ENCODE assay signal across 21 cellular contexts in genomic region chr1:37430074-37430985, GRCh38.
"Had no signal": no experiment of that assay in that cellular context is flagged by ENCODE, and none has a peak within 500 bp of the region (broad histone marks: within the 10 kb centered on the region; RNA-seq: fewer than 3 reads in every experiment).

No MANE protein-coding gene starts in this region.

- H3K27ac Mint-ChIP-seq: activated CD4-positive, alpha-beta memory T cell treated with anti-CD3 and anti-CD28 coated beads for 36 hours; activated CD4-positive, alpha-beta T cell treated with anti-CD3 and anti-CD28 coated beads, Interleukin-2, amount 10 ng/mL, durations not matched to agents 7 days and 5 days; activated naive CD8-positive, alpha-beta T cell; brain; T-cell had no signal

- H3K4me1 Mint-ChIP-seq: activated CD4-positive, alpha-beta T cell treated with anti-CD3 and anti-CD28 coated beads, Interleukin-2, amount 10 ng/mL, durations not matched to agents 7 days and 5 days; T-cell had no signal

- H3K27ac ChIP-seq: SK-N-MC had no signal

- H3K4me3 Mint-ChIP-seq: activated CD4-positive, alpha-beta memory T cell treated with anti-CD3 and anti-CD28 coated beads for 36 hours; activated CD4-positive, alpha-beta T cell treated with anti-CD3 and anti-CD28 coated beads, Interleukin-2, amount 10 ng/mL, durations not matched to agents 7 days and 5 days; activated naive CD8-positive, alpha-beta T cell; activated T-cell treated with anti-CD3 and anti-CD28 coated beads, Interleukin-2, amount 50 U/mL, for 4 hours; brain; T-cell had no signal

- DNase-seq: activated CD4-positive, alpha-beta memory T cell treated with anti-CD3 and anti-CD28 coated beads for 36 hours; activated CD4-positive, alpha-beta T cell treated with anti-CD3 and anti-CD28 coated beads, Interleukin-2, amount 10 ng/mL, durations not matched to agents 7 days and 5 days; activated CD4-positive, CD25-positive, alpha-beta regulatory T cell; activated CD8-positive, alpha-beta memory T cell treated with anti-CD3 and anti-CD28 coated beads for 24 hours; activated effector memory CD4-positive, alpha-beta T cell treated with anti-CD3 and anti-CD28 coated beads, Interleukin-2, amount 50 U/mL, for 16 hours; activated naive CD4-positive, alpha-beta T cell treated with Interleukin-2 at 50 U/mL for 16 hours; activated T-cell treated with anti-CD3 and anti-CD28 coated beads, Interleukin-2, amount 50 U/mL, for 4 hours; amygdala; cerebellar nuclear complex; Kasumi-1; NCI-H1930; NCI-H2107; NCI-H2227 treated with DMSO at 0.1 percent for 48 hours; NCI-H526; NCI-H82; T-cell; T-helper 2 cell; T1000 had no signal

- H3K9me3 Mint-ChIP-seq: activated CD4-positive, alpha-beta memory T cell treated with anti-CD3 and anti-CD28 coated beads for 36 hours; activated CD4-positive, alpha-beta T cell treated with anti-CD3 and anti-CD28 coated beads, Interleukin-2, amount 10 ng/mL, durations not matched to agents 7 days and 5 days; activated T-cell treated with anti-CD3 and anti-CD28 coated beads, Interleukin-2, amount 50 U/mL, for 4 hours; brain; T-cell had no signal

- ATAC-seq: activated T-cell treated with anti-CD3 and anti-CD28 coated beads, Interleukin-2, amount 50 U/mL, for 4 hours; T-cell had no signal

- H3K4me3 ChIP-seq: SK-N-MC had no signal

- H3K36me3 Mint-ChIP-seq: activated CD4-positive, alpha-beta memory T cell treated with anti-CD3 and anti-CD28 coated beads for 36 hours; activated naive CD8-positive, alpha-beta T cell; brain; T-cell had no signal
